8 cellular contexts compared by ENCODE assay signal in the genomic region with DNA sequence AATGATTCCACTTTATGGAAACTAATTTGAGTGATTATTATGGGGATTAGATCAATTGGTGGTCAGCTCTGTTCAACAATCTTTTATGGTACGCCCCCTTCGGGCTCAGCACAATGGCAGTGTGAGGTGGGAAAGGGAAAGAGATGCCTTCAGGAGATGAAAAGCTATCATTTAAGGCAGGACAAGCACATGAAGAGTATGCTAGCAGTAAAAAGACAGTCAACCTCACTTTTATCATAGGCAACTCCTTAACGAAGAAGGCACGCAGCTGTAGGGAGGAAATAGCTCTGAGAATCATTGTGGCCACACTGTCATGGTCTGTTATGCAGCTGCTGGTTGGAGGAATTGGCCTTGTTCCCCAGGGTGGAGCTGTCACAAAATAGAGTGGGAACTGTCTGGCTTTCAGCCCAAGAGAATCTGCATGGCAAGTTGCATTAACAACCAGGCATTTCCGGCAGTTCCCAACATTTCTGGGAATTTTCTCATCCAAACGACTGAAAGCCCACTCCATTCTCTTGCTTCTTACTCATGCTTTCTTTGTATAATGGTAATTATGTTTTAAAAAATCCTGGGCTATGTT. TPM values are rescaled to one million over a fixed set of nuclear protein-coding genes. Genes with fewer than 3 reads are reported as not detected.
A peak's percentile ranks its signal among the peaks of the same experiment; 100 is the strongest.
DNase-seq lines count a peak whose midpoint lies in the region; ATAC-seq and TF ChIP-seq lines count a peak whose summit lies in the region.

No MANE protein-coding gene starts in this region.

- 23 to 34% (median 24%) methylated on average over 6 of the region's 6 CpGs for WGBS in psoas muscle, 3 donors

- intact Hi-C loops in psoas muscle (cut with DNase I): no loop called here

- no peak overlapping the region for H3K4me3 ChIP-seq in psoas muscle

- no peak for TF ChIP-seq POLR2A in GM18505 (IDR thresholded peaks at IDR 0.05; ENCODE audit: borderline replicate concordance, extremely low read depth, insufficient read depth, insufficient read length)

- peaks cover 26% of the 10 kb centered on the region for H3K4me1 ChIP-seq in psoas muscle

- peak; percentile 94 for DNase-seq in HT1080 (ENCODE audit: low read depth)
- no peak for DNase-seq in endothelial cell (ENCODE audit: low spot score)
- peak in 1 of 2 donors; percentile 35 for DNase-seq in psoas muscle
- DNase-seq in NK-92 treated with Interleukin-12 subunit alpha and Interleukin-12 subunit beta, amount 100 ng/mL, for 24 hours (lab: John Stamatoyannopoulos, UW): no peak
- DNase-seq in NCI-H2227 (lab: John Stamatoyannopoulos, UW; ENCODE audit: unreplicated experiment): no peak
- DNase-seq in activated CD8-positive, alpha-beta memory T cell treated with anti-CD3 and anti-CD28 coated beads for 24 hours: no peak
- DNase-seq in SK-N-DZ (ENCODE audit: low spot score): no peak

- TF ChIP-seq CTCF in endothelial cell (IDR thresholded peaks at IDR 0.05; ENCODE audit: unreplicated experiment) (no peak), psoas muscle (IDR thresholded peaks at IDR 0.05) (no peak)

- no peaks in the 10 kb centered on the region for H3K36me3 ChIP-seq in psoas muscle (ENCODE audit: insufficient read depth in 1 of 2, low read depth in 1 of 2)

- H3K27ac Mint-ChIP-seq in endothelial cell (ENCODE audit: unreplicated experiment): peak overlapping the region; percentile 99

- no peaks in the 10 kb centered on the region for H3K27me3 ChIP-seq in psoas muscle (ENCODE audit: insufficient read depth in 3 of 3, low read length in 2 of 3)

- peak overlapping the region; percentile 83 for H3K27ac ChIP-seq in psoas muscle

- H3K9me3 ChIP-seq in psoas muscle: no peaks in the 10 kb centered on the region

- peak; percentile 57 for ATAC-seq in GM18505 (IDR thresholded peaks at IDR 0.05; ENCODE audit: unreplicated experiment)
- ATAC-seq in psoas muscle: peak; percentile 78 to 88 (median 83)

- peaks cover 6% of the 10 kb centered on the region for H3K9me3 Mint-ChIP-seq in endothelial cell (ENCODE audit: unreplicated experiment)

- H3K27me3 Mint-ChIP-seq in endothelial cell (ENCODE audit: unreplicated experiment): peaks cover 9% of the 10 kb centered on the region

- H3K4me1 Mint-ChIP-seq in endothelial cell (ENCODE audit: unreplicated experiment): peaks cover 46% of the 10 kb centered on the region

- peaks cover 8% of the 10 kb centered on the region for H3K36me3 Mint-ChIP-seq in endothelial cell (ENCODE audit: low read depth, unreplicated experiment)

- peak overlapping the region; percentile 72 for H3K4me3 Mint-ChIP-seq in endothelial cell (ENCODE audit: unreplicated experiment)

RNA-seq across cellular contexts. Expression of gene BCL10, which starts 54.4 kb away (rescaled TPM):
- total RNA-seq in HT1080 (2014; rRNA removed; shearing (Covaris generic)): 18.4 and 20.3 TPM in 2 replicates
- polyA plus RNA-seq in HT1080 (2015; cell fraction: cytosol; rRNA removed): 32.0 and 39.0 TPM in 2 replicates
- 27.5 and 28.3 TPM in 2 replicates for polyA plus RNA-seq in HT1080 (2015; cell fraction: nucleus; rRNA removed)
- total RNA-seq in endothelial cell (ENCODE audit: unreplicated experiment) (33.6 TPM), psoas muscle (10 to 100 TPM in 1 of 4 donors, 1 to 10 TPM in 3; 4.2 to 10.9 (median 8.7) TPM)
- polyA plus RNA-seq in psoas muscle: 1 to 10 TPM; 2.9 to 8.9 (median 5.2) TPM
- polyA plus RNA-seq in SK-N-DZ (2014; cell fraction: cytosol; rRNA removed): 5.9 and 8.4 TPM in 2 replicates
- 6.0 and 6.6 TPM in 2 replicates for polyA plus RNA-seq in SK-N-DZ (2014; cell fraction: nucleus; rRNA removed)
